In the genomic region with DNA sequence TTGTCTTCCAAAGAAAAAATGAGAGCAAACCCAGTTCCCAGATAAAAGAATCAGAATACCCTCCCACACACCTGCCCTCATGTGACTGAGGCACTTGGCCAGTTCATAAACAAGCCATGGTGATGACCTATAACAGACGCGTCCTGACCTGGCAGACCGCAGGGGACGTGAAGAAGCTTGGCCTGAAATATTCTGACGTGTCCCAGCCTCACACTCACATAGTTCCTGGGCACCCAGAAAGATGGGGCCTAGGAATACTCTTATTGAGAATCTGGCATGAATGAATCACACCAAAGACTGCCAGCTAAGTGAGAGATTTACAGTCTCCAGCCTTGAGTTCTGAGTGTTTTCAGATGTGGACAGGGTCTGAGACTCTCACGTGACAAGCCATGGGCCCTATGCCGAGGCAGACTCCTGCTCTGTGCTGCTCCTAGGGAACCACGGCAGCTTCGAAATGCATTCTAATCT, we compare ENCODE assay signal across 10 cellular contexts. TPM values are rescaled to one million over a fixed set of nuclear protein-coding genes. Genes with fewer than 3 reads are reported as not detected.
DNase-seq lines count a peak whose midpoint lies in the region; ATAC-seq and TF ChIP-seq lines count a peak whose summit lies in the region.
"Had no signal": no experiment of that assay in that cellular context is flagged by ENCODE, and none has a peak within 500 bp of the region (broad histone marks: within the 10 kb centered on the region; RNA-seq: fewer than 3 reads in every experiment).

No MANE protein-coding gene starts in this region.

- WGBS in heart right ventricle, 2 donors: 27 to 42% methylated on average over 9 of the region's 9 CpGs
- 41 to 44% (median 43%) methylated on average over 9 of the region's 9 CpGs for WGBS in psoas muscle, 3 donors

- in situ Hi-C loops in astrocyte of the cerebellum (cut with HindIII; ENCODE audit: low sequenced_read_pairs): loop anchor here (10.0 kb wide), 1 partner anchor 50 kb away; no protein-coding TSS in a partner anchor

- no peak overlapping the region for H3K27ac Mint-ChIP-seq in stimulated activated effector memory CD8-positive, alpha-beta T cell treated with anti-CD3 and anti-CD28 coated beads, Interleukin-12 subunit alpha, Interleukin-12 subunit beta, amount 100 ng/mL, for 72 hours
- H3K27ac Mint-ChIP-seq: activated CD8-positive, alpha-beta memory T cell treated with anti-CD3 and anti-CD28 coated beads, Interleukin-2, amount 10 ng/mL, durations not matched to agents 7 days and 5 days had no signal

- H3K4me3 ChIP-seq in astrocyte of the cerebellum (ENCODE audit: low read depth, low read length): no peak overlapping the region
- no peak overlapping the region for H3K4me3 ChIP-seq in heart right ventricle
- H3K4me3 ChIP-seq in psoas muscle: no peak overlapping the region

- TF ChIP-seq CTCF in astrocyte of the cerebellum (IDR thresholded peaks at IDR 0.05; ENCODE audit: low read depth, low read length, missing control alignments) (no peak), heart right ventricle (IDR thresholded peaks at IDR 0.05) (no peak), psoas muscle (IDR thresholded peaks at IDR 0.05) (no peak)

- H3K27me3 ChIP-seq in heart right ventricle (no peaks in the 10 kb centered on the region), psoas muscle (ENCODE audit: insufficient read depth in 3 of 3, low read length in 2 of 3) (peaks cover 0 to 3% (median 0%) of the 10 kb centered on the region in 3 donors)

- no peaks in the 10 kb centered on the region for H3K9me3 Mint-ChIP-seq in stimulated activated effector memory CD8-positive, alpha-beta T cell treated with anti-CD3 and anti-CD28 coated beads, Interleukin-12 subunit alpha, Interleukin-12 subunit beta, amount 100 ng/mL, for 72 hours

- H3K4me3 Mint-ChIP-seq in stimulated activated effector memory CD8-positive, alpha-beta T cell treated with anti-CD3 and anti-CD28 coated beads, Interleukin-12 subunit alpha, Interleukin-12 subunit beta, amount 100 ng/mL, for 72 hours: no peak overlapping the region
- H3K4me3 Mint-ChIP-seq: activated CD8-positive, alpha-beta memory T cell treated with anti-CD3 and anti-CD28 coated beads, Interleukin-2, amount 10 ng/mL, durations not matched to agents 7 days and 5 days had no signal

- intact Hi-C loops in heart right ventricle (cut with DNase I): loop anchor here in 3 of 10 donors (2.0 to 5.0 kb wide), 2 partner anchors 16 to 42 kb away; a partner anchor contains a TSS
- intact Hi-C loops in psoas muscle (cut with DNase I): no loop called here

- H3K9me3 ChIP-seq in heart right ventricle (no peaks in the 10 kb centered on the region), psoas muscle (no peaks in the 10 kb centered on the region)

- H3K4me1 ChIP-seq in heart right ventricle: peaks cover 0 to 43% (median 30%) of the 10 kb centered on the region in 9 donors
- H3K4me1 ChIP-seq in psoas muscle: no peaks in the 10 kb centered on the region

- H3K36me3 ChIP-seq in heart right ventricle: no peaks in the 10 kb centered on the region
- no peaks in the 10 kb centered on the region for H3K36me3 ChIP-seq in psoas muscle (ENCODE audit: insufficient read depth in 1 of 2, low read depth in 1 of 2)

- H3K27ac ChIP-seq in heart right ventricle (peak overlapping the region; percentile 5 to 91 (median 78)), psoas muscle (no peak overlapping the region)

- ATAC-seq in heart right ventricle (peak; percentile 65 to 89 (median 78)), psoas muscle (peak; percentile 30 to 68 (median 38))
- ATAC-seq in stimulated activated effector memory CD8-positive, alpha-beta T cell treated with anti-CD3 and anti-CD28 coated beads, Interleukin-12 subunit alpha, Interleukin-12 subunit beta, amount 100 ng/mL, for 72 hours: no peak
- ATAC-seq: activated CD8-positive, alpha-beta memory T cell treated with anti-CD3 and anti-CD28 coated beads, Interleukin-2, amount 10 ng/mL, durations not matched to agents 7 days and 5 days had no signal

- H3K4me1 Mint-ChIP-seq in stimulated activated effector memory CD8-positive, alpha-beta T cell treated with anti-CD3 and anti-CD28 coated beads, Interleukin-12 subunit alpha, Interleukin-12 subunit beta, amount 100 ng/mL, for 72 hours: no peaks in the 10 kb centered on the region
- H3K4me1 Mint-ChIP-seq: activated CD8-positive, alpha-beta memory T cell treated with anti-CD3 and anti-CD28 coated beads, Interleukin-2, amount 10 ng/mL, durations not matched to agents 7 days and 5 days had no signal

- H3K36me3 Mint-ChIP-seq in stimulated activated effector memory CD8-positive, alpha-beta T cell treated with anti-CD3 and anti-CD28 coated beads, Interleukin-12 subunit alpha, Interleukin-12 subunit beta, amount 100 ng/mL, for 72 hours: no peaks in the 10 kb centered on the region
- H3K36me3 Mint-ChIP-seq: activated CD8-positive, alpha-beta memory T cell treated with anti-CD3 and anti-CD28 coated beads, Interleukin-2, amount 10 ng/mL, durations not matched to agents 7 days and 5 days had no signal

- peak; percentile 81 for DNase-seq in GM03348 (ENCODE audit: low spot score)
- peak; percentile 49 for DNase-seq in astrocyte of the cerebellum (ENCODE audit: low read depth)
- DNase-seq in heart right ventricle: peak; percentile 36 to 54
- DNase-seq in psoas muscle: peak; percentile 41 to 76
- no peak for DNase-seq in NCI-H524 treated with DMSO at 0.1 percent for 48 hours (lab: John Stamatoyannopoulos, UW)
- DNase-seq in AML-193 (lab: John Stamatoyannopoulos, UW): no peak
- DNase-seq in stimulated activated effector memory CD8-positive, alpha-beta T cell treated with anti-CD3 and anti-CD28 coated beads, Interleukin-12 subunit alpha, Interleukin-12 subunit beta, amount 100 ng/mL, for 72 hours (ENCODE audit: low spot score in 2 of 2): no peak
- DNase-seq in activated CD4-positive, alpha-beta T cell treated with anti-CD3 and anti-CD28 coated beads, Interleukin-2, amount 50 U/mL, for 1 hour: no peak
- DNase-seq: activated CD8-positive, alpha-beta memory T cell treated with anti-CD3 and anti-CD28 coated beads, Interleukin-2, amount 10 ng/mL, durations not matched to agents 7 days and 5 days; DND-41 had no signal

RNA-seq across cellular contexts. Expression of a gene that starts 17.2 kb away (rescaled TPM):
- total RNA-seq in heart right ventricle (10 to 100 TPM; 25.2 to 50.2 (median 32.5) TPM), psoas muscle (10 to 100 TPM; 17.8 to 45.8 (median 19.6) TPM)
- polyA plus RNA-seq in heart right ventricle (10 to 100 TPM; 10.5 to 13.5 TPM), psoas muscle (10 to 100 TPM; 13.5 to 20.3 (median 19.4) TPM)

Comparison
In these comparisons a context has a peak if more than half of its experiments do, and no peak if none do; other contexts are left out.
1. DNase-seq: peak in GM03348 (single experiment), astrocyte of the cerebellum (single experiment), heart right ventricle (2 of 2) and psoas muscle (2 of 2); none in NCI-H524 treated with DMSO at 0.1 percent for 48 hours (single experiment), AML-193 (0 of 2), stimulated activated effector memory CD8-positive, alpha-beta T cell treated with anti-CD3 and anti-CD28 coated beads, Interleukin-12 subunit alpha, Interleukin-12 subunit beta, amount 100 ng/mL, for 72 hours (0 of 2) and activated CD4-positive, alpha-beta T cell treated with anti-CD3 and anti-CD28 coated beads, Interleukin-2, amount 50 U/mL, for 1 hour (single experiment).